Comparison of ENCODE assay signal across 9 cellular contexts in the genomic region with DNA sequence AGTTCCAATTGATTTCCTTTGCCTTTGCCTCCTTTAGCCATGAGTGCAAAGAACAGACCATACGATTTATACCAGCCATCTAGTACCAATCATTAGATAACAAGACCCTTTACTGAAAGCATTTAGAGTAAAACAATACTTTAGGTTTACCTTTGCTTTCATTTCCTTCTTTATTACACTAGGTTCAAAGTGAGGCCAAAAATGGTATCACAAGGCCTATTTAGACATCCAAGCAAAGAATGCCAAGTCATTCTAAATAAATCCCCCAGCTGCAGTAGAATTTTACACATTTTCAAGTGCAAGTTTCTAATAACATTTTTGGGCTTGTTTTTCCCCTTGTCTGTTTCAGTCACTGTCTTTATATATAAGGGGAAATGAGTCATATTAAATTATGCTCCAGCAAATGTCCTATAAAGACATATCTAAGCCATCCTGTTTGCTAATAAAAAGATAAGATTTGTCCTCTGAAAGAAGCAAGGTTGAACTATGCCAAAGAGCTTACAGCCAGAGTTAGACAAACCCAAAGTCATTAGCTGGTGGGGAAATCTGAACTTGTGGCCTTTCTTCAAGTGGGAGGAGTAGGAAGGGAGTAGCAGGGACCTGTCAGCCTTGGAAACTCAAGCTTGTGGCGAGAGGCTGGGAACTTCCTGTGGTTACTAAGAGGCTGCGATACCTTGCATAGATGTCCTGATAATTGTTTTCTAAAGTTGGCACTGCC.
DNase-seq lines count a peak whose midpoint lies in the region; ATAC-seq and TF ChIP-seq lines count a peak whose summit lies in the region.
"Had no signal": no experiment of that assay in that cellular context is flagged by ENCODE, and none has a peak within 500 bp of the region (broad histone marks: within the 10 kb centered on the region; RNA-seq: fewer than 3 reads in every experiment).

No MANE protein-coding gene starts in this region.

- DNase-seq in activated CD4-positive, alpha-beta T cell treated with anti-CD3 and anti-CD28 coated beads for 36 hours, result peak; percentile 27
- no peak for DNase-seq in activated CD4-positive, alpha-beta T cell treated with anti-CD3 and anti-CD28 coated beads for 48 hours
- DNase-seq in NCI-H2107 treated with DMSO at 0.1 percent for 48 hours (lab: John Stamatoyannopoulos, UW; ENCODE audit: unreplicated experiment) (peak; percentile 76), fibroblast of the aortic adventitia (ENCODE audit: low read depth) (peak; percentile 92), type B pancreatic cell (ENCODE audit: extremely low spot score, unreplicated experiment) (no peak), NCI-H2227 (lab: John Stamatoyannopoulos, UW; ENCODE audit: unreplicated experiment) (no peak), NCI-H1436 (lab: John Stamatoyannopoulos, UW) (no peak), coronary artery (ENCODE audit: low spot score) (no peak)
- DNase-seq: H9 had no signal

- TF ChIP-seq CTCF in fibroblast of the aortic adventitia (IDR thresholded peaks at IDR 0.05; ENCODE audit: insufficient read depth, low read length) (no peak), type B pancreatic cell (conservative IDR thresholded peaks at IDR 0.05) (no peak), coronary artery (IDR thresholded peaks at IDR 0.05) (no peak)

- no peak overlapping the region for H3K4me3 Mint-ChIP-seq in activated CD4-positive, alpha-beta T cell treated with anti-CD3 and anti-CD28 coated beads for 36 hours
- H3K4me3 Mint-ChIP-seq in type B pancreatic cell, result no peak overlapping the region
- H3K4me3 Mint-ChIP-seq: H9 had no signal

- no peak overlapping the region for H3K27ac Mint-ChIP-seq in activated CD4-positive, alpha-beta T cell treated with anti-CD3 and anti-CD28 coated beads for 36 hours
- peak overlapping the region; percentile 57 for H3K27ac Mint-ChIP-seq in type B pancreatic cell
- H3K27ac Mint-ChIP-seq: H9 had no signal

- POLR2A ChIA-PET in activated CD4-positive, alpha-beta T cell treated with anti-CD3 and anti-CD28 coated beads for 36 hours (lab: Charles Lee), result no interaction called here

- H3K36me3 Mint-ChIP-seq in activated CD4-positive, alpha-beta T cell treated with anti-CD3 and anti-CD28 coated beads for 36 hours (ENCODE audit: low read depth), result no peaks in the 10 kb centered on the region
- no peaks in the 10 kb centered on the region for H3K36me3 Mint-ChIP-seq in type B pancreatic cell

- H3K27me3 Mint-ChIP-seq in activated CD4-positive, alpha-beta T cell treated with anti-CD3 and anti-CD28 coated beads for 36 hours, result no peaks in the 10 kb centered on the region
- H3K27me3 Mint-ChIP-seq in type B pancreatic cell, result no peaks in the 10 kb centered on the region

- CTCF ChIA-PET in activated CD4-positive, alpha-beta T cell treated with anti-CD3 and anti-CD28 coated beads for 36 hours (lab: Charles Lee), result interaction anchor here (0.6 kb wide), 1 partner anchor 50 kb away, joined by 4 read pairs; no protein-coding TSS in a partner anchor

- H3K4me3 ChIP-seq in fibroblast of the aortic adventitia (ENCODE audit: low read depth, low read length), result no peak overlapping the region
- H3K4me3 ChIP-seq in coronary artery, result no peak overlapping the region

- intact Hi-C loops in activated CD4-positive, alpha-beta T cell treated with anti-CD3 and anti-CD28 coated beads for 36 hours (cut with DNase I, micrococcal nuclease), result no loop called here

- ATAC-seq in activated CD4-positive, alpha-beta T cell treated with anti-CD3 and anti-CD28 coated beads for 36 hours, result peak; percentile 39

- peaks cover 12% of the 10 kb centered on the region for H3K4me1 Mint-ChIP-seq in activated CD4-positive, alpha-beta T cell treated with anti-CD3 and anti-CD28 coated beads for 36 hours
- peaks cover 14% of the 10 kb centered on the region for H3K4me1 Mint-ChIP-seq in type B pancreatic cell (ENCODE audit: unreplicated experiment)
- H3K4me1 Mint-ChIP-seq: H9 had no signal

- H3K9me3 Mint-ChIP-seq in activated CD4-positive, alpha-beta T cell treated with anti-CD3 and anti-CD28 coated beads for 36 hours (ENCODE audit: low read depth), result no peaks in the 10 kb centered on the region
- H3K9me3 Mint-ChIP-seq in type B pancreatic cell, result peaks cover 3% of the 10 kb centered on the region

- no peak overlapping the region for H3K27ac ChIP-seq in coronary artery

Comparison
In these comparisons a context has a peak if more than half of its experiments do, and no peak if none do; other contexts are left out.
1. DNase-seq: peak in activated CD4-positive, alpha-beta T cell treated with anti-CD3 and anti-CD28 coated beads for 36 hours (single experiment), NCI-H2107 treated with DMSO at 0.1 percent for 48 hours (single experiment) and fibroblast of the aortic adventitia (single experiment); none in activated CD4-positive, alpha-beta T cell treated with anti-CD3 and anti-CD28 coated beads for 48 hours (single experiment), type B pancreatic cell (single experiment), NCI-H2227 (single experiment), NCI-H1436 (single experiment) and coronary artery (single experiment).